9 cellular contexts compared by ENCODE assay signal in the genomic region with DNA sequence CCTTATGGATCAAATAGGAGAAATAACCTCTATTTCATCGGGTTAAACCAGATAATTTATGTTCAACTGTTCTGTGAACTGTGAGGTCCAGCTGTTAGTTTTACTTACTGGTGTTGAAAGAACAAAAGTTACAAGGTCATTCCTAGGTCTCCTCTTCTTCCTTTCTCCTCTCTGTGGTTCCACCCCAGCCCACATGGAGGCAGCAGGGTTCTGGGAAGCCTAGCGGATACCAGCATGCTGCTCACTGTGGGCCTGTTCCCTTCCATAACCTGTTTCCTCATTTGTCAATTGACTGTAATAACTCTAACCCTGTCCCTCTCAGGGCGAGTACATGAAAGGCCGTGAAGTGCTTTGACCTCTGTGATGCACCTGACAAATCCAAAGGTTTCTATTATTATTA. TPM values are rescaled to one million over a fixed set of nuclear protein-coding genes. Genes with fewer than 3 reads are reported as not detected.
DNase-seq lines count a peak whose midpoint lies in the region; ATAC-seq and TF ChIP-seq lines count a peak whose summit lies in the region.
"Had no signal": no experiment of that assay in that cellular context is flagged by ENCODE, and none has a peak within 500 bp of the region (broad histone marks: within the 10 kb centered on the region; RNA-seq: fewer than 3 reads in every experiment).

No MANE protein-coding gene starts in this region.

- H3K4me1 Mint-ChIP-seq in nephron = peaks cover 20% of the 10 kb centered on the region

- TF ChIP-seq CTCF in GM12873 (IDR thresholded peaks at IDR 0.05; ENCODE audit: insufficient read depth, low read depth, low read length, missing control alignments) (peak; percentile 18), Peyer's patch (IDR thresholded peaks at IDR 0.05) (peak in 4 of 6 experiments; percentile 21 to 80 (median 70)), nephron (IDR thresholded peaks at IDR 0.05; ENCODE audit: unreplicated experiment in 3 of 3) (peak; percentile 60 to 72 (median 70))

- ATAC-seq in esophagus mucosa (peak; percentile 71), GM21786 (IDR thresholded peaks at IDR 0.05; ENCODE audit: unreplicated experiment) (no peak)

- no peaks in the 10 kb centered on the region for H3K27me3 Mint-ChIP-seq in nephron (ENCODE audit: low read depth)

- no peaks in the 10 kb centered on the region for H3K27me3 ChIP-seq in Peyer's patch

- H3K9me3 ChIP-seq in Peyer's patch = no peaks in the 10 kb centered on the region

- H3K27ac Mint-ChIP-seq in nephron = peak overlapping the region in 1 of 3 experiments; percentile 10

- H3K4me1 ChIP-seq in Peyer's patch = no peaks in the 10 kb centered on the region

- H3K4me3 Mint-ChIP-seq in nephron = no peak overlapping the region

- no peak overlapping the region for H3K27ac ChIP-seq in Peyer's patch
- H3K27ac ChIP-seq: epithelial cell of prostate had no signal

- no peaks in the 10 kb centered on the region for H3K9me3 Mint-ChIP-seq in nephron

- no peak overlapping the region for H3K4me3 ChIP-seq in Peyer's patch

- DNase-seq in ACHN (peak; percentile 45), Peyer's patch (peak in 1 of 3 donors; percentile 72), NCI-H2227 treated with DMSO at 0.1 percent for 48 hours (lab: John Stamatoyannopoulos, UW) (no peak)
- no peak for DNase-seq in activated T-cell treated with anti-CD3 and anti-CD28 coated beads, Interleukin-2, amount 50 U/mL, for 48 hours

- no peak for TF ChIP-seq POLR2A in Peyer's patch (IDR thresholded peaks at IDR 0.05)

- in situ Hi-C loops in ACHN (cut with HindIII; ENCODE audit: low pct_ligation_motif_present, low pct_unique_long_range_greater_than_20kb, low sequenced_read_pairs) = no loop called here

- H3K36me3 Mint-ChIP-seq in nephron (ENCODE audit: low read depth) = peaks cover 28% of the 10 kb centered on the region

- H3K36me3 ChIP-seq in Peyer's patch = peaks cover 0 to 30% (median 0%) of the 10 kb centered on the region in 3 donors

RNA-seq across cellular contexts. Expression of a gene that starts 27.8 kb away (rescaled TPM):
- total RNA-seq in Peyer's patch (10 to 100 TPM in 1 of 4 donors, 1 to 10 TPM in 3; 1.2 to 19.0 (median 4.7) TPM), esophagus mucosa (3.9 TPM)

Comparison
In these comparisons a context has a peak if more than half of its experiments do, and no peak if none do; other contexts are left out.
1. CTCF ChIP-seq: peak in every context shown above with its lines; median percentile 70 in Peyer's patch; 70 in nephron; 18 in GM12873.